9 cellular contexts compared by ENCODE assay signal in genomic region chr9:90219548-90220118, GRCh38.
DNase-seq lines count a peak whose midpoint lies in the region; ATAC-seq and TF ChIP-seq lines count a peak whose summit lies in the region.
"Had no signal": no experiment of that assay in that cellular context is flagged by ENCODE, and none has a peak within 500 bp of the region (broad histone marks: within the 10 kb centered on the region; RNA-seq: fewer than 3 reads in every experiment).

No MANE protein-coding gene starts in this region.

- WGBS in thyroid gland, 2 donors: 18 to 30% methylated on average over 17 to 19 of the region's 27 CpGs

- H3K27ac ChIP-seq in thyroid gland: no peak overlapping the region

- H3K27me3 ChIP-seq in thyroid gland: no peaks in the 10 kb centered on the region

- H3K9me3 Mint-ChIP-seq in activated CD4-positive, alpha-beta T cell treated with anti-CD3 and anti-CD28 coated beads for 36 hours (ENCODE audit: low read depth): no peaks in the 10 kb centered on the region
- H3K9me3 Mint-ChIP-seq in activated CD8-positive, alpha-beta T cell treated with anti-CD3 and anti-CD28 coated beads, Interleukin-2, amount 10 ng/mL, durations not matched to agents 7 days and 5 days (ENCODE audit: insufficient read depth): no peaks in the 10 kb centered on the region
- H3K9me3 Mint-ChIP-seq: activated naive CD4-positive, alpha-beta T cell treated with anti-CD3 and anti-CD28 coated beads, Interleukin-2, amount 50 U/mL, for 24 hours had no signal

- no peak overlapping the region for H3K27ac Mint-ChIP-seq in activated CD4-positive, alpha-beta T cell treated with anti-CD3 and anti-CD28 coated beads for 36 hours
- H3K27ac Mint-ChIP-seq in activated CD8-positive, alpha-beta T cell treated with anti-CD3 and anti-CD28 coated beads, Interleukin-2, amount 10 ng/mL, durations not matched to agents 7 days and 5 days: no peak overlapping the region
- H3K27ac Mint-ChIP-seq: activated naive CD4-positive, alpha-beta T cell treated with anti-CD3 and anti-CD28 coated beads, Interleukin-2, amount 50 U/mL, for 24 hours had no signal

- H3K4me1 ChIP-seq in thyroid gland: no peaks in the 10 kb centered on the region

- H3K4me3 Mint-ChIP-seq in activated CD4-positive, alpha-beta T cell treated with anti-CD3 and anti-CD28 coated beads for 36 hours: no peak overlapping the region
- no peak overlapping the region for H3K4me3 Mint-ChIP-seq in activated CD8-positive, alpha-beta T cell treated with anti-CD3 and anti-CD28 coated beads, Interleukin-2, amount 10 ng/mL, durations not matched to agents 7 days and 5 days
- H3K4me3 Mint-ChIP-seq: activated naive CD4-positive, alpha-beta T cell treated with anti-CD3 and anti-CD28 coated beads, Interleukin-2, amount 50 U/mL, for 24 hours had no signal

- H3K27me3 Mint-ChIP-seq in activated CD4-positive, alpha-beta T cell treated with anti-CD3 and anti-CD28 coated beads for 36 hours: peaks cover 10% of the 10 kb centered on the region
- no peaks in the 10 kb centered on the region for H3K27me3 Mint-ChIP-seq in activated CD8-positive, alpha-beta T cell treated with anti-CD3 and anti-CD28 coated beads, Interleukin-2, amount 10 ng/mL, durations not matched to agents 7 days and 5 days (ENCODE audit: low read depth)

- intact Hi-C loops in activated CD4-positive, alpha-beta T cell treated with anti-CD3 and anti-CD28 coated beads for 36 hours (cut with DNase I, micrococcal nuclease): loop anchor here in 1 of 2 experiments (2.0 to 5.0 kb wide), 2 partner anchors 77 to 623 kb away; no protein-coding TSS in a partner anchor
- intact Hi-C loops in thyroid gland (cut with DNase I): loop anchor here (5.0 to 10.0 kb wide), 3 partner anchors 425 to 648 kb away; partner anchors contain the start of gene DIRAS2

- H3K36me3 Mint-ChIP-seq in activated CD4-positive, alpha-beta T cell treated with anti-CD3 and anti-CD28 coated beads for 36 hours (ENCODE audit: low read depth): no peaks in the 10 kb centered on the region
- H3K36me3 Mint-ChIP-seq in activated CD8-positive, alpha-beta T cell treated with anti-CD3 and anti-CD28 coated beads, Interleukin-2, amount 10 ng/mL, durations not matched to agents 7 days and 5 days (ENCODE audit: low read depth): no peaks in the 10 kb centered on the region
- H3K36me3 Mint-ChIP-seq: activated naive CD4-positive, alpha-beta T cell treated with anti-CD3 and anti-CD28 coated beads, Interleukin-2, amount 50 U/mL, for 24 hours had no signal

- DNase-seq in activated CD4-positive, alpha-beta T cell treated with anti-CD3 and anti-CD28 coated beads for 36 hours: peak; percentile 63
- DNase-seq in activated CD4-positive, alpha-beta T cell treated with anti-CD3 and anti-CD28 coated beads for 1 hour: no peak
- DNase-seq in activated CD8-positive, alpha-beta T cell treated with anti-CD3 and anti-CD28 coated beads, Interleukin-2, amount 10 ng/mL, durations not matched to agents 7 days and 5 days: peak; percentile 53
- DNase-seq in islet precursor cell: peak; percentile 59
- peak; percentile 28 to 30 for DNase-seq in thyroid gland
- DNase-seq in T1000 (lab: John Stamatoyannopoulos, UW): no peak
- DNase-seq in SKM-1 treated with dmso at 0.1 percent for 144 hours (lab: John Stamatoyannopoulos, UW; ENCODE audit: unreplicated experiment): no peak

- TF ChIP-seq CTCF in thyroid gland (IDR thresholded peaks at IDR 0.05): peak in 4 of 6 experiments; percentile 16 to 53 (median 44)

- H3K9me3 ChIP-seq in thyroid gland: no peaks in the 10 kb centered on the region

- CTCF ChIA-PET in activated CD4-positive, alpha-beta T cell treated with anti-CD3 and anti-CD28 coated beads for 36 hours (lab: Charles Lee): no interaction called here
- CTCF ChIA-PET in activated CD8-positive, alpha-beta T cell treated with anti-CD3 and anti-CD28 coated beads, Interleukin-2, amount 10 ng/mL, durations not matched to agents 7 days and 5 days (lab: Charles Lee): interaction anchor here (0.7 kb wide), 1 partner anchor 649 kb away, joined by 3 read pairs; no protein-coding TSS in a partner anchor

- H3K4me1 Mint-ChIP-seq in activated CD4-positive, alpha-beta T cell treated with anti-CD3 and anti-CD28 coated beads for 36 hours: peaks cover 2% of the 10 kb centered on the region
- H3K4me1 Mint-ChIP-seq in activated CD8-positive, alpha-beta T cell treated with anti-CD3 and anti-CD28 coated beads, Interleukin-2, amount 10 ng/mL, durations not matched to agents 7 days and 5 days (ENCODE audit: low read depth): no peaks in the 10 kb centered on the region

- no peak for TF ChIP-seq POLR2A in thyroid gland (IDR thresholded peaks at IDR 0.05)

- no peaks in the 10 kb centered on the region for H3K36me3 ChIP-seq in thyroid gland

- POLR2A ChIA-PET in activated CD4-positive, alpha-beta T cell treated with anti-CD3 and anti-CD28 coated beads for 36 hours (lab: Charles Lee): no interaction called here
- POLR2A ChIA-PET in activated CD8-positive, alpha-beta T cell treated with anti-CD3 and anti-CD28 coated beads, Interleukin-2, amount 10 ng/mL, durations not matched to agents 7 days and 5 days (lab: Charles Lee): no interaction called here

- peak; percentile 71 for ATAC-seq in activated CD4-positive, alpha-beta T cell treated with anti-CD3 and anti-CD28 coated beads for 36 hours
- peak; percentile 53 for ATAC-seq in activated CD8-positive, alpha-beta T cell treated with anti-CD3 and anti-CD28 coated beads, Interleukin-2, amount 10 ng/mL, durations not matched to agents 7 days and 5 days
- no peak for ATAC-seq in GM21360 (IDR thresholded peaks at IDR 0.05; ENCODE audit: unreplicated experiment)

- no peak overlapping the region for H3K4me3 ChIP-seq in thyroid gland (replicated peaks in 1 of 3)

Comparison
In these comparisons a context has a peak if more than half of its experiments do, and no peak if none do; other contexts are left out.
1. DNase-seq: peak in activated CD4-positive, alpha-beta T cell treated with anti-CD3 and anti-CD28 coated beads for 36 hours (single experiment), activated CD8-positive, alpha-beta T cell treated with anti-CD3 and anti-CD28 coated beads, Interleukin-2, amount 10 ng/mL, durations not matched to agents 7 days and 5 days (single experiment), islet precursor cell (single experiment) and thyroid gland (2 of 2); none in activated CD4-positive, alpha-beta T cell treated with anti-CD3 and anti-CD28 coated beads for 1 hour (single experiment), T1000 (single experiment) and SKM-1 treated with dmso at 0.1 percent for 144 hours (single experiment).